13 cellular contexts compared by ENCODE assay signal in genomic region chr7:22694597-22695207, GRCh38. TPM values are rescaled to one million over a fixed set of nuclear protein-coding genes. Genes with fewer than 3 reads are reported as not detected.
DNase-seq lines count a peak whose midpoint lies in the region; ATAC-seq, FAIRE-seq and TF ChIP-seq lines count a peak whose summit lies in the region.
"Had no signal": no experiment of that assay in that cellular context is flagged by ENCODE, and none has a peak within 500 bp of the region (broad histone marks: within the 10 kb centered on the region; RNA-seq: fewer than 3 reads in every experiment).

No MANE protein-coding gene starts in this region.

- no peaks in the 10 kb centered on the region for H3K9me3 ChIP-seq in sigmoid colon
- H3K9me3 ChIP-seq: neutrophil had no signal

- no peak overlapping the region for H3K27ac ChIP-seq in sigmoid colon
- H3K27ac ChIP-seq: cardiac muscle cell, neutrophil, SK-N-MC had no signal

- DNase-seq in activated CD8-positive, alpha-beta memory T cell treated with anti-CD3 and anti-CD28 coated beads, Interleukin-2, amount 10 ng/mL, durations not matched to agents 7 days and 5 days, result no peak
- no peak for DNase-seq in activated CD8-positive, alpha-beta memory T cell treated with anti-CD3 and anti-CD28 coated beads, Interleukin-2, amount 50 U/mL, for 48 hours
- DNase-seq in HTR-8/SVneo (ENCODE audit: insufficient read length, low spot score) (no peak), head of caudate nucleus (no peak), sigmoid colon (no peak)
- DNase-seq: NCI-H526 treated with DMSO at 0.1 percent for 48 hours had no signal

- H3K9me3 Mint-ChIP-seq in activated CD8-positive, alpha-beta memory T cell treated with anti-CD3 and anti-CD28 coated beads, Interleukin-2, amount 10 ng/mL, durations not matched to agents 7 days and 5 days (ENCODE audit: low read depth), result no peaks in the 10 kb centered on the region
- H3K9me3 Mint-ChIP-seq in T-helper 1 cell treated with Interleukin-12 subunit alpha and Interleukin-12 subunit beta and Interleukin-4 antibody, amounts not matched to agents 30 μg/mL and 1 μg/mL, for 36 hours, result peaks cover 13% of the 10 kb centered on the region
- H3K9me3 Mint-ChIP-seq in stimulated activated naive CD8-positive, alpha-beta T cell treated with anti-CD3 and anti-CD28 coated beads, Interleukin-15, Interleukin-2, amounts not matched to agents 100 ng/mL and 50 ng/mL, for 24 hours, result no peaks in the 10 kb centered on the region

- TF ChIP-seq POLR2A in sigmoid colon (IDR thresholded peaks at IDR 0.05), result no peak

- WGBS in sigmoid colon, 2 donors, result 74 to 80% methylated on average over 5 of the region's 5 CpGs

- TF ChIP-seq EP300 in sigmoid colon (IDR thresholded peaks at IDR 0.05), result no peak

- H3K36me3 Mint-ChIP-seq in activated CD8-positive, alpha-beta memory T cell treated with anti-CD3 and anti-CD28 coated beads, Interleukin-2, amount 10 ng/mL, durations not matched to agents 7 days and 5 days, result peaks cover 15% of the 10 kb centered on the region
- H3K36me3 Mint-ChIP-seq in T-helper 1 cell treated with Interleukin-12 subunit alpha and Interleukin-12 subunit beta and Interleukin-4 antibody, amounts not matched to agents 30 μg/mL and 1 μg/mL, for 36 hours (ENCODE audit: low read depth), result peaks cover 11% of the 10 kb centered on the region
- no peaks in the 10 kb centered on the region for H3K36me3 Mint-ChIP-seq in stimulated activated naive CD8-positive, alpha-beta T cell treated with anti-CD3 and anti-CD28 coated beads, Interleukin-15, Interleukin-2, amounts not matched to agents 100 ng/mL and 50 ng/mL, for 24 hours (ENCODE audit: low read depth)

- H3K4me1 Mint-ChIP-seq in activated CD8-positive, alpha-beta memory T cell treated with anti-CD3 and anti-CD28 coated beads, Interleukin-2, amount 10 ng/mL, durations not matched to agents 7 days and 5 days, result peaks cover 50% of the 10 kb centered on the region
- peaks cover 48% of the 10 kb centered on the region for H3K4me1 Mint-ChIP-seq in T-helper 1 cell treated with Interleukin-12 subunit alpha and Interleukin-12 subunit beta and Interleukin-4 antibody, amounts not matched to agents 30 μg/mL and 1 μg/mL, for 36 hours (ENCODE audit: low read depth)
- peaks cover 57% of the 10 kb centered on the region for H3K4me1 Mint-ChIP-seq in stimulated activated naive CD8-positive, alpha-beta T cell treated with anti-CD3 and anti-CD28 coated beads, Interleukin-15, Interleukin-2, amounts not matched to agents 100 ng/mL and 50 ng/mL, for 24 hours (ENCODE audit: low read depth)

- no peak for TF ChIP-seq CTCF in sigmoid colon (IDR thresholded peaks at IDR 0.05)

- no peaks in the 10 kb centered on the region for H3K27me3 ChIP-seq in sigmoid colon
- H3K27me3 ChIP-seq: cardiac muscle cell, neutrophil had no signal

- ATAC-seq in activated CD8-positive, alpha-beta memory T cell treated with anti-CD3 and anti-CD28 coated beads, Interleukin-2, amount 10 ng/mL, durations not matched to agents 7 days and 5 days, result peak; percentile 55
- ATAC-seq in HG02852 (IDR thresholded peaks at IDR 0.05; ENCODE audit: unreplicated experiment), result peak; percentile 37

- H3K36me3 ChIP-seq in sigmoid colon, result no peaks in the 10 kb centered on the region
- H3K36me3 ChIP-seq: cardiac muscle cell, neutrophil had no signal

- CTCF ChIA-PET in activated CD8-positive, alpha-beta memory T cell treated with anti-CD3 and anti-CD28 coated beads, Interleukin-2, amount 10 ng/mL, durations not matched to agents 7 days and 5 days (lab: Charles Lee), result interaction anchor here (1.1 to 3.8 kb wide), 2 partner anchors 32 to 135 kb away, joined by 3 to 24 read pairs; partner anchors contain the start of gene IL6

- intact Hi-C loops in head of caudate nucleus (cut with DNase I) (no loop called here), sigmoid colon (cut with DNase I) (no loop called here)

- H3K27me3 Mint-ChIP-seq in activated CD8-positive, alpha-beta memory T cell treated with anti-CD3 and anti-CD28 coated beads, Interleukin-2, amount 10 ng/mL, durations not matched to agents 7 days and 5 days, result peaks cover 53% of the 10 kb centered on the region
- peaks cover 11% of the 10 kb centered on the region for H3K27me3 Mint-ChIP-seq in T-helper 1 cell treated with Interleukin-12 subunit alpha and Interleukin-12 subunit beta and Interleukin-4 antibody, amounts not matched to agents 30 μg/mL and 1 μg/mL, for 36 hours (ENCODE audit: low read depth)
- peaks cover 5% of the 10 kb centered on the region for H3K27me3 Mint-ChIP-seq in stimulated activated naive CD8-positive, alpha-beta T cell treated with anti-CD3 and anti-CD28 coated beads, Interleukin-15, Interleukin-2, amounts not matched to agents 100 ng/mL and 50 ng/mL, for 24 hours

- no peak for FAIRE-seq in HTR-8/SVneo (lab: Jason Lieb, UNC)

- no peak overlapping the region for H3K27ac Mint-ChIP-seq in activated CD8-positive, alpha-beta memory T cell treated with anti-CD3 and anti-CD28 coated beads, Interleukin-2, amount 10 ng/mL, durations not matched to agents 7 days and 5 days
- peak overlapping the region; percentile 34 for H3K27ac Mint-ChIP-seq in T-helper 1 cell treated with Interleukin-12 subunit alpha and Interleukin-12 subunit beta and Interleukin-4 antibody, amounts not matched to agents 30 μg/mL and 1 μg/mL, for 36 hours
- H3K27ac Mint-ChIP-seq in stimulated activated naive CD8-positive, alpha-beta T cell treated with anti-CD3 and anti-CD28 coated beads, Interleukin-15, Interleukin-2, amounts not matched to agents 100 ng/mL and 50 ng/mL, for 24 hours, result peak overlapping the region; percentile 34

- no peak overlapping the region for H3K4me3 ChIP-seq in sigmoid colon
- H3K4me3 ChIP-seq: cardiac muscle cell, SK-N-MC had no signal

- H3K4me1 ChIP-seq in sigmoid colon, result no peaks in the 10 kb centered on the region

- H3K4me3 Mint-ChIP-seq in activated CD8-positive, alpha-beta memory T cell treated with anti-CD3 and anti-CD28 coated beads, Interleukin-2, amount 10 ng/mL, durations not matched to agents 7 days and 5 days, result no peak overlapping the region
- peak overlapping the region; percentile 10 for H3K4me3 Mint-ChIP-seq in T-helper 1 cell treated with Interleukin-12 subunit alpha and Interleukin-12 subunit beta and Interleukin-4 antibody, amounts not matched to agents 30 μg/mL and 1 μg/mL, for 36 hours
- H3K4me3 Mint-ChIP-seq in stimulated activated naive CD8-positive, alpha-beta T cell treated with anti-CD3 and anti-CD28 coated beads, Interleukin-15, Interleukin-2, amounts not matched to agents 100 ng/mL and 50 ng/mL, for 24 hours, result no peak overlapping the region

RNA-seq across cellular contexts. Expression of gene IL6, which starts 32.3 kb away (rescaled TPM):
- total RNA-seq in activated CD8-positive, alpha-beta memory T cell treated with anti-CD3 and anti-CD28 coated beads, Interleukin-2, amount 10 ng/mL, durations not matched to agents 7 days and 5 days, result under 1 TPM in 1 of 2 experiments, not detected in 1; 0.66 TPM
- total RNA-seq in sigmoid colon, result 10 to 100 TPM in 2 of 4 donors, 1 to 10 TPM in 2; 2.1 to 43.3 (median 9.7) TPM
- polyA plus RNA-seq in sigmoid colon, result 10 to 100 TPM in 1 of 3 donors, 1 to 10 TPM in 1, not detected in 1; 5.3 to 13.8 TPM
- total RNA-seq: A673, cardiac muscle cell had no signal
- polyA plus RNA-seq: cardiac muscle cell had no signal
